8 cellular contexts compared by ENCODE assay signal in the genomic region with DNA sequence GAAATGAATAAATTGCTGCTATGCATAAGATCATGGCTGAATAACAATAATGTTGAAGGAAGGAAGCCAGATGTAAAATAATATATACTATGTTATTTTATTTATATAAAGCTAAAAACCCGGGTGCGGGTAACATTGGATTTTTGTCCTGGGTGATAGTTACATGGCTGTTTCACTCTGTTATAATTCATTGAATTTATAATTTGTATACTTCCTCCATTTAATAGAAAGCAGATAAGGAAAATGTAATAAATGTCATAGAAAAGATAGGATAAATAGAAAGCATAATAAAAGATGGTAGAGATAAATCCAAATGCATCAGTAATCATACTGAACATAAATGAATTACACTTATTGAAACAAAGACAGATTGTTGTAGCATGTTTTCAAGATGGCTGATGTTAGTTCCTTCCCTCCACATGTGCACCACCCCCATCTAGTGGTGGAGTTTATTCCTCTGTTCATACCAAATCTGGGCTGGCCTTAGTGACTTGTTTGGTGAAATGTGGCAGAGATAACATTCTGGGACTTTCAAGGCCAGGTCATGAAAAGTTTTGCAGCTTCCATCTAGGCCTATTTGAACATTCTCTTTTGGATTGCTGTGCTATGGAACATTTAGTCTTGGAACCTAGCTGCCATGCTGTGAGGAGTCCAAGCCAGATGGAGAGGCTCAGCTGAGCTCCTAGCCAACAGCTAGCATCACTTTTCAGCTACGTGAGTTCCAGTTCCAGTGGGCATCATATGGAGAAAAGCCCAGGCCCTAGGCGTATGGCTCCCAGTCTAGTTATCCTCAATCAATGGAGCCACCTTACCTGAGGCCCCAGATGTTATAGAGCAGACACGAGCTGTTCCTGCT. TPM values are rescaled to one million over a fixed set of nuclear protein-coding genes. Genes with fewer than 3 reads are reported as not detected.
A peak's percentile ranks its signal among the peaks of the same experiment; 100 is the strongest.
DNase-seq lines count a peak whose midpoint lies in the region; ATAC-seq and TF ChIP-seq lines count a peak whose summit lies in the region.

No MANE protein-coding gene starts in this region.

- H3K4me1 Mint-ChIP-seq in Calu3 (ENCODE audit: low read depth, unreplicated experiment) = no peaks in the 10 kb centered on the region

- no peaks in the 10 kb centered on the region for H3K9me3 Mint-ChIP-seq in Calu3 (ENCODE audit: low read depth, unreplicated experiment)

- peak; percentile 43 for TF ChIP-seq CTCF in Calu3 (IDR thresholded peaks at IDR 0.05; ENCODE audit: unreplicated experiment)
- TF ChIP-seq CTCF in prostate gland (IDR thresholded peaks at IDR 0.05) = peak; percentile 49 to 73 (median 66)

- DNase-seq in Calu3 (peak; percentile 71), HAP-1 (ENCODE audit: low spot score in 2 of 2) (peak; percentile 69 to 80), NT2/D1 (ENCODE audit: low read depth, low spot score) (peak; percentile 56), activated T-cell treated with anti-CD3 and anti-CD28 coated beads for 4 hours (peak; percentile 66), fibroblast of peridontal ligament (ENCODE audit: extremely low read depth) (peak; percentile 72), prostate gland (ENCODE audit: low spot score) (peak; percentile 56)

- CTCF ChIA-PET in Calu3 (lab: Charles Lee) = interaction anchor here (0.6 to 1.2 kb wide), 2 partner anchors 53 to 229 kb away, joined by 4 to 8 read pairs; no protein-coding TSS in a partner anchor

- no TSS peak for BruUV-seq in Calu3 (replicated peaks; lab: Mats Ljungman, UMichigan)

- H3K27me3 Mint-ChIP-seq in Calu3 (ENCODE audit: unreplicated experiment) = no peaks in the 10 kb centered on the region

- no peaks in the 10 kb centered on the region for H3K36me3 Mint-ChIP-seq in Calu3 (ENCODE audit: insufficient read depth, unreplicated experiment)

- no peak overlapping the region for H3K9ac ChIP-seq in NT2/D1 (ENCODE audit: insufficient read length, low read depth)

- H3K4me3 Mint-ChIP-seq in Calu3 (ENCODE audit: low read depth, unreplicated experiment) = no peak overlapping the region

- no peak overlapping the region for H3K27ac Mint-ChIP-seq in Calu3 (ENCODE audit: unreplicated experiment)

- H3K27me3 ChIP-seq in HAP-1 (ENCODE audit: low read depth) (no peaks in the 10 kb centered on the region), NT2/D1 (ENCODE audit: insufficient read depth, insufficient read length) (no peaks in the 10 kb centered on the region), prostate gland (replicated peaks; ENCODE audit: insufficient read depth) (no peaks in the 10 kb centered on the region)

- H3K36me3 ChIP-seq in HAP-1 (replicated peaks) = no peaks in the 10 kb centered on the region
- no peaks in the 10 kb centered on the region for H3K36me3 ChIP-seq in NT2/D1 (ENCODE audit: insufficient read depth, insufficient read length, low read length)
- H3K36me3 ChIP-seq in prostate gland = no peaks in the 10 kb centered on the region

- H3K9me3 ChIP-seq in HAP-1 = peaks cover 5% of the 10 kb centered on the region; the same call in 1 of the 2 replicates
- no peaks in the 10 kb centered on the region; the same call in 1 of the 2 replicates for H3K9me3 ChIP-seq in NT2/D1 (ENCODE audit: insufficient read depth, low read length)
- no peaks in the 10 kb centered on the region for H3K9me3 ChIP-seq in prostate gland

- H3K4me1 ChIP-seq in HAP-1 (no peaks in the 10 kb centered on the region), NT2/D1 (ENCODE audit: insufficient read depth, insufficient read length) (no peaks in the 10 kb centered on the region), prostate gland (replicated peaks) (no peaks in the 10 kb centered on the region)

- intact Hi-C loops in Calu3 (cut with micrococcal nuclease; ENCODE audit: unreplicated experiment) = loop anchor here (2.0 kb wide), 1 partner anchor 47 kb away; a partner anchor contains a TSS
- intact Hi-C loops in prostate gland (cut with DNase I) = loop anchor here (2.0 kb wide), 1 partner anchor 53 kb away; no protein-coding TSS in a partner anchor

- ATAC-seq in GM18519 (IDR thresholded peaks at IDR 0.05; ENCODE audit: low FRiP score, unreplicated experiment) (no peak), GM18873 (IDR thresholded peaks at IDR 0.05; ENCODE audit: low FRiP score, unreplicated experiment) (no peak)

- no peak for TF ChIP-seq POLR2A in prostate gland (IDR thresholded peaks at IDR 0.05)

- H3K4me3 ChIP-seq in HAP-1 (no peak overlapping the region), NT2/D1 (ENCODE audit: insufficient read length, low read depth) (no peak overlapping the region), prostate gland (no peak overlapping the region)

- no peak overlapping the region for H3K27ac ChIP-seq in prostate gland

- in situ Hi-C loops in HAP-1 (cut with MboI; ENCODE audit: low sequenced_read_pairs) = no loop called here

- WGBS in prostate gland = 67% methylated on average over 5 of the region's 5 CpGs

RNA-seq across cellular contexts. Expression of a gene that starts 46.9 kb away (rescaled TPM):
- total RNA-seq in Calu3 (2022) (54.6 and 66.4 TPM in 2 replicates), prostate gland (10 to 100 TPM; 15.2 to 38.3 TPM)
